1 cellular context compared by ENCODE assay signal in genomic region chr1:909861-910310, GRCh38.
TF ChIP-seq lines count a peak whose summit lies in the region.

No MANE protein-coding gene starts in this region.

TF ChIP-seq in HepG2, 621 proteins besides CTCF, POLR2A, EP300 and RAD21:
- TF ChIP-seq ZNF33B (CRISPR knock-in tag; IDR thresholded peaks at IDR 0.05): no peak
- no peak for TF ChIP-seq ATF5 (CRISPR knock-in tag; IDR thresholded peaks at IDR 0.05; ENCODE audit: low read depth)
- no peak for TF ChIP-seq ZNF317 (CRISPR knock-in tag; IDR thresholded peaks at IDR 0.05)
- no peak for TF ChIP-seq ZNF18 (CRISPR knock-in tag; IDR thresholded peaks at IDR 0.05; ENCODE audit: insufficient replicate concordance)
- no peak for TF ChIP-seq ZNF225 (CRISPR knock-in tag; IDR thresholded peaks at IDR 0.05)
- TF ChIP-seq ZNF577 (CRISPR knock-in tag; IDR thresholded peaks at IDR 0.05; ENCODE audit: borderline replicate concordance, low read depth): no peak
- no peak for TF ChIP-seq SALL2 (CRISPR knock-in tag; IDR thresholded peaks at IDR 0.05)
- TF ChIP-seq ZBTB10 (CRISPR knock-in tag; IDR thresholded peaks at IDR 0.05; ENCODE audit: borderline replicate concordance): no peak
- no peak for TF ChIP-seq ZBTB38 (CRISPR knock-in tag; IDR thresholded peaks at IDR 0.05)
- no peak for TF ChIP-seq NR2F2 (IDR thresholded peaks at IDR 0.05; ENCODE audit: borderline replicate concordance, low read depth)
